8 cellular contexts compared by ENCODE assay signal in the genomic region with DNA sequence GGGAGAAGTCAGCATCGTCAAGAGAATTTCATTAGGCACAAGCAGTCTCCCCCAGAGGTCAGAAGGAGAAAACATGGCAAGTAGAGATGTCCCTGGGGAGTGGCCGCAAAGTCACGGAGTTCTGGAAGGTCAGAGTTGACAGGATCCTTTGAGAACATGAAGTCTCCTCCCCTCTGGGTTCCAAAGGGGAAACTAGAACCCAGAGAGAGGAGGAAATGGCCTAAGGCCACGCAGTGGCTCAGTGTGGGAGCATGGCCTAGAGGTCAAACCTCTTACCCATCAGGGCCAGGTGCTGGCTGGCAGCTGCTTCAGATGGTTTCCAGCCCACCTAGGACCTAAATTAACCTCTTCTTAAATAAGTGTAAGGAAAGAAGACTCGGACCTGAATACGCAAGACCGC. TPM values are rescaled to one million over a fixed set of nuclear protein-coding genes. Genes with fewer than 3 reads are reported as not detected.
A peak's percentile ranks its signal among the peaks of the same experiment; 100 is the strongest.
DNase-seq lines count a peak whose midpoint lies in the region; ATAC-seq and TF ChIP-seq lines count a peak whose summit lies in the region.

No MANE protein-coding gene starts in this region.

- no peak for DNase-seq in naive B cell
- no peak for DNase-seq in C1 segment of cervical spinal cord (lab: John Stamatoyannopoulos, UW)
- no peak for DNase-seq in activated CD8-positive, alpha-beta memory T cell treated with anti-CD3 and anti-CD28 coated beads for 24 hours

- H3K36me3 Mint-ChIP-seq in naive B cell: peaks cover 0 to 5% of the 10 kb centered on the region in 2 donors

- H3K27ac Mint-ChIP-seq in naive B cell: peak overlapping the region; percentile 18 to 93 (median 90)

- H3K9me2 ChIP-seq in Loucy (replicated peaks; ENCODE audit: low read depth, low read length): no peaks in the 10 kb centered on the region

- H3K4me3 Mint-ChIP-seq in naive B cell: peak overlapping the region; percentile 84 to 98 (median 92)

- peak overlapping the region; percentile 94 for H3K4me3 ChIP-seq in Loucy (ENCODE audit: low read length, poor library complexity, severe bottlenecking)

- no peaks in the 10 kb centered on the region for H3F3A ChIP-seq in Loucy (ENCODE audit: low read depth)

- peaks cover 20 to 32% (median 21%) of the 10 kb centered on the region in 3 donors for H3K4me1 Mint-ChIP-seq in naive B cell

- peaks cover 71% of the 10 kb centered on the region for H3K79me2 ChIP-seq in Loucy (ENCODE audit: insufficient read depth, low read length)

- no peak for ATAC-seq in naive B cell (ENCODE audit: low read depth in 2 of 2)
- ATAC-seq in GM21360 (IDR thresholded peaks at IDR 0.05; ENCODE audit: unreplicated experiment): no peak
- ATAC-seq in esophagus mucosa: no peak

- no peaks in the 10 kb centered on the region for H3K9me3 ChIP-seq in Loucy (ENCODE audit: insufficient read depth, low read depth, low read length)

- peak overlapping the region; percentile 91 for H3K4me2 ChIP-seq in Loucy (ENCODE audit: low read depth, low read length, poor library complexity, severe bottlenecking)

- H3K27ac ChIP-seq in C4-2B: peak overlapping the region; percentile 95
- H3K27ac ChIP-seq in cingulate gyrus (ENCODE audit: low read depth, low read length): peak overlapping the region; percentile 85

- no peaks in the 10 kb centered on the region for H3K27me3 ChIP-seq in Loucy (ENCODE audit: insufficient read depth, low read length, poor library complexity, severe bottlenecking)

- H3K9me3 Mint-ChIP-seq in naive B cell: peaks cover 0 to 5% (median 0%) of the 10 kb centered on the region in 7 donors

- TF ChIP-seq CTCF in C4-2B (conservative IDR thresholded peaks at IDR 0.05) (no peak), Loucy (conservative IDR thresholded peaks at IDR 0.05; ENCODE audit: low read length) (no peak)

- H3K9ac ChIP-seq in Loucy (ENCODE audit: low read depth, low read length, poor library complexity, severe bottlenecking): peak overlapping the region; percentile 95

- no peaks in the 10 kb centered on the region for H3K27me3 Mint-ChIP-seq in naive B cell

- no peaks in the 10 kb centered on the region for H3K36me3 ChIP-seq in Loucy (ENCODE audit: insufficient read depth, low read length)

- peaks cover 26% of the 10 kb centered on the region for H3K4me1 ChIP-seq in Loucy (ENCODE audit: insufficient read depth, low read length, poor library complexity, severe bottlenecking)

- H4K20me1 ChIP-seq in Loucy (ENCODE audit: insufficient read depth, low read length, poor library complexity, severe bottlenecking): peaks cover 18% of the 10 kb centered on the region

- no peak overlapping the region for H2AFZ ChIP-seq in Loucy (ENCODE audit: low read length)

RNA-seq across cellular contexts. Expression of gene IDH3G, which starts 0.9 kb away (rescaled TPM):
- 100 to 1,000 TPM in 1 of 6 donors, 10 to 100 TPM in 5; 78.9 to 112 (median 94.3) TPM for polyA plus RNA-seq in naive B cell (ENCODE audit: low read depth in 6 of 6)
- 32.6 TPM for total RNA-seq in esophagus mucosa

RNA-seq across cellular contexts. Expression of gene SSR4, which starts 1.2 kb away (rescaled TPM):
- 100 to 1,000 TPM; 308 to 413 (median 364) TPM for polyA plus RNA-seq in naive B cell (ENCODE audit: low read depth in 6 of 6)
- total RNA-seq in esophagus mucosa: 168 TPM

RNA-seq across cellular contexts. Expression of gene SRPK3, which starts 12.4 kb away (rescaled TPM):
- under 1 TPM in 1 of 6 donors, not detected in 5; 0.08 TPM for polyA plus RNA-seq in naive B cell (ENCODE audit: low read depth in 6 of 6)
- 0.12 TPM for total RNA-seq in esophagus mucosa

RNA-seq across cellular contexts. Expression of gene PLXNB3, which starts 29.2 kb away (rescaled TPM):
- polyA plus RNA-seq in naive B cell (ENCODE audit: low read depth in 6 of 6): under 1 TPM in 1 of 6 donors, not detected in 5; 0.71 TPM
- total RNA-seq in esophagus mucosa: 11.2 TPM

RNA-seq across cellular contexts. Expression of gene PDZD4, which starts 37.1 kb away (rescaled TPM):
- under 1 TPM in 1 of 6 donors, not detected in 5; 0.38 TPM for polyA plus RNA-seq in naive B cell (ENCODE audit: low read depth in 6 of 6)
- 0.68 TPM for total RNA-seq in esophagus mucosa
